9 cellular contexts compared by ENCODE assay signal in genomic region chr4:10007436-10007740, GRCh38.
DNase-seq lines count a peak whose midpoint lies in the region; ATAC-seq and TF ChIP-seq lines count a peak whose summit lies in the region.
"Had no signal": no experiment of that assay in that cellular context is flagged by ENCODE, and none has a peak within 500 bp of the region (broad histone marks: within the 10 kb centered on the region; RNA-seq: fewer than 3 reads in every experiment).

No MANE protein-coding gene starts in this region.

- H3K4me3 ChIP-seq in GM12875 (ENCODE audit: low read depth, low read length), result peak overlapping the region; percentile 5

- TF ChIP-seq CTCF in GM12875 (IDR thresholded peaks at IDR 0.05; ENCODE audit: borderline replicate concordance, insufficient read depth, low read depth, low read length), result no peak

- DNase-seq in germinal center (ENCODE audit: low spot score) (peak; percentile 36), NCI-H2196 treated with DMSO at 0.1 percent for 48 hours (lab: John Stamatoyannopoulos, UW; ENCODE audit: unreplicated experiment) (no peak), AG08395 (ENCODE audit: low spot score) (no peak), NCI-H1105 treated with DMSO at 0.1 percent for 48 hours (lab: John Stamatoyannopoulos, UW) (no peak), T-helper 2 cell (no peak)

- ATAC-seq in GM19463 (IDR thresholded peaks at IDR 0.05; ENCODE audit: unreplicated experiment) (peak; percentile 24), HG03108 (IDR thresholded peaks at IDR 0.05; ENCODE audit: unreplicated experiment) (peak; percentile 44)
- ATAC-seq: stimulated activated effector memory CD8-positive, alpha-beta T cell treated with anti-CD3 and anti-CD28 coated beads, Interleukin-12 subunit alpha, Interleukin-12 subunit beta, amount 100 ng/mL, for 72 hours had no signal
